In genomic region chr16:24677388-24677787, GRCh38 we compare ENCODE assay signal across 1 cellular context.
A peak's percentile ranks its signal among the peaks of the same experiment; 100 is the strongest.
TF ChIP-seq lines count a peak whose summit lies in the region.

No MANE protein-coding gene starts in this region.

TF ChIP-seq in K562, 482 proteins besides CTCF, POLR2A, EP300 and RAD21 (continued from another document):
- no peak for TF ChIP-seq PBX2 (CRISPR knock-in tag; IDR thresholded peaks at IDR 0.05; ENCODE audit: low read depth)
- peak; percentile 61 for TF ChIP-seq PBX2 (tag; conservative IDR thresholded peaks at IDR 0.05; ENCODE audit: low read depth)
- peak; percentile 31 for TF ChIP-seq MEIS2 (IDR thresholded peaks at IDR 0.05; ENCODE audit: partially characterized antibody)
- TF ChIP-seq KDM4B (IDR thresholded peaks at IDR 0.05; ENCODE audit: borderline replicate concordance in 2 of 2, low read depth in 1 of 2): no peak
